ENCODE assay signal across 16 cellular contexts in the genomic region with DNA sequence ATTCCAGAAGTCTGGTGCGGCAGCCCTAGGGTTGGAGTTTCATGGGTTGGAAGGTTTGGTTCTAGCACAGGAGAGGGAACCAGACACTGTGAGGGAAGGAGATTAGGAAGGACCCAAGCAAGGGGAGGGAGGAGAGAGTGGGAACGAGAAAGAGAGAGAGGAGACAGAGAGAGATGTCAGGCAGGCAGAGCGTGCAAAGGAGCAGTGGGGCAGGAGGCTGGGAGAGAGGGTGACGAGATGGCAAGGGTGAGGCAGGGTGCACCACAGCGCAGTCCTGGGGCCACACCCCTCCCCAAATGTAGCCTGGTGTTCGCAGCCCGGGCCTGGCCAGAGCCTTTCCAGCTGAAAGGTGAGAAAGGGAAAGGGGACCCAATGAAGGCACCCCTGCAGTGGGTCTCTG.
"Had no signal": no experiment of that assay in that cellular context is flagged by ENCODE, and none has a peak within 500 bp of the region (broad histone marks: within the 10 kb centered on the region; RNA-seq: fewer than 3 reads in every experiment).

No MANE protein-coding gene starts in this region.

- H3K27me3 ChIP-seq: brain microvascular endothelial cell, heart left ventricle, thyroid gland had no signal

- H3K9me3 ChIP-seq: heart left ventricle, thyroid gland had no signal

- H3K4me2 ChIP-seq: smooth muscle cell had no signal

- H3K36me3 ChIP-seq: brain microvascular endothelial cell, heart left ventricle, thyroid gland had no signal

- H3K27ac Mint-ChIP-seq: activated CD4-positive, alpha-beta memory T cell treated with anti-CD3 and anti-CD28 coated beads for 36 hours; activated CD4-positive, alpha-beta T cell treated with anti-CD3 and anti-CD28 coated beads for 36 hours; WTC11 had no signal

- H3K4me3 Mint-ChIP-seq: activated CD4-positive, alpha-beta memory T cell treated with anti-CD3 and anti-CD28 coated beads for 36 hours; activated CD4-positive, alpha-beta T cell treated with anti-CD3 and anti-CD28 coated beads for 36 hours; activated T-helper 1 cell treated with anti-CD3 and anti-CD28 coated beads, Interleukin-12 subunit alpha, Interleukin-12 subunit beta, Interleukin-2, Interleukin-4 antibody, amounts not matched to agents 30 ng/mL and 10 ng/mL and 1 ng/mL, durations not matched to agents 14 hours and 24 hours and 36 hours; WTC11 had no signal

- H3K27ac ChIP-seq: brain microvascular endothelial cell, coronary artery, heart left ventricle, thyroid gland had no signal

- H3K4me3 ChIP-seq: coronary artery, heart left ventricle, smooth muscle cell, thyroid gland had no signal

- H3K36me3 Mint-ChIP-seq: activated CD4-positive, alpha-beta memory T cell treated with anti-CD3 and anti-CD28 coated beads for 36 hours; WTC11 had no signal

- H3K9me3 Mint-ChIP-seq: activated CD4-positive, alpha-beta memory T cell treated with anti-CD3 and anti-CD28 coated beads for 36 hours; activated T-helper 1 cell treated with anti-CD3 and anti-CD28 coated beads, Interleukin-12 subunit alpha, Interleukin-12 subunit beta, Interleukin-2, Interleukin-4 antibody, amounts not matched to agents 30 ng/mL and 10 ng/mL and 1 ng/mL, durations not matched to agents 14 hours and 24 hours and 36 hours; central memory CD8-positive, alpha-beta T cell; WTC11 had no signal

- ATAC-seq: heart left ventricle, left ventricle myocardium superior, sciatic nerve had no signal

- DNase-seq: activated T-cell treated with anti-CD3 and anti-CD28 coated beads for 4 hours; brain microvascular endothelial cell; erythroblast; left ventricle myocardium superior; stimulated activated CD4-positive, alpha-beta T cell treated with anti-CD3 and anti-CD28 coated beads, Interleukin-4, amount 100 ng/mL, for 4 hours; SW 1271; thyroid gland had no signal

- H3K27me3 Mint-ChIP-seq: central memory CD8-positive, alpha-beta T cell had no signal
